7 cellular contexts compared by ENCODE assay signal in the genomic region with DNA sequence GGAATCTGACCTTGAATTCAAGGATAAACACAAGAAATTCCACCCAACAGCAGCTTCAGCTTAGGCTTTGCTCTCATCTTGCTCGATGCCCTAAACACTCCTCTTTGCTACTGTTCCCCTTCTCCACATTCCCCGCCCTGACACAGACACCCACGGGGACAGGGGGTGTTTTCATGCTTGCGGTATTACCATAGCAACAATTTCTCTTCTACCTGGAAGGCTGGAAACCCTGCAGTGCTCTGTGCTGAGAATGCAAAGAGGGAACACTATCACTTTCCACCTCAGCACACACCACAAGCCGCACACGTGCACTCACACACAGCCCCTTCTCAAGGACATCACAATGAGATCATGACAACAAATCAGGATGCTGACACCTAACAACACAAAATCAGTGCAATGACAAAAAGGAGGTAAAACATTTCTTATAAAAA.
DNase-seq lines count a peak whose midpoint lies in the region; ATAC-seq and TF ChIP-seq lines count a peak whose summit lies in the region.

No MANE protein-coding gene starts in this region.

- H3K27me3 ChIP-seq in PC-3 (ENCODE audit: low read length): no peaks in the 10 kb centered on the region

- peaks cover 4% of the 10 kb centered on the region for H3K27me3 Mint-ChIP-seq in endothelial cell (ENCODE audit: unreplicated experiment)

- H3K9ac ChIP-seq in PC-3 (ENCODE audit: low read length): no peak overlapping the region

- BruUV-seq in PC-3 (replicated peaks; lab: Mats Ljungman, UMichigan): no TSS peak

- no peak overlapping the region for H3K4me2 ChIP-seq in PC-3 (ENCODE audit: low read length)

- TF ChIP-seq CTCF in endothelial cell (IDR thresholded peaks at IDR 0.05; ENCODE audit: unreplicated experiment): no peak
- TF ChIP-seq CTCF in PC-3 (conservative IDR thresholded peaks at IDR 0.05; ENCODE audit: low read depth, low read length): no peak

- no peaks in the 10 kb centered on the region for H3F3A ChIP-seq in PC-3 (ENCODE audit: low read length, unreplicated experiment)

- H3K36me3 ChIP-seq in PC-3 (ENCODE audit: low read depth, low read length): peaks cover 21% of the 10 kb centered on the region; the same call in 1 of the 2 replicates

- no peak overlapping the region for H3K4me3 Mint-ChIP-seq in endothelial cell (ENCODE audit: unreplicated experiment)

- H3K9me3 Mint-ChIP-seq in endothelial cell (ENCODE audit: unreplicated experiment): no peaks in the 10 kb centered on the region

- H3K9me3 ChIP-seq in PC-3 (ENCODE audit: low read length): no peaks in the 10 kb centered on the region

- DNase-seq in activated CD4-positive, alpha-beta T cell treated with anti-CD3 and anti-CD28 coated beads, Interleukin-2, amount 50 U/mL, for 48 hours: peak; percentile 73 to 80
- DNase-seq in endothelial cell (ENCODE audit: low spot score) (no peak), NCI-H1105 (lab: John Stamatoyannopoulos, UW) (no peak), PC-3 (no peak)
- DNase-seq in stimulated activated CD4-positive, alpha-beta T cell treated with anti-CD3 and anti-CD28 coated beads, Interleukin-15, amount 100 ng/mL, for 48 hours (ENCODE audit: low read depth in 2 of 2): peak; percentile 46 to 61

- H3K9me2 ChIP-seq in PC-3 (replicated peaks; ENCODE audit: low read length): no peaks in the 10 kb centered on the region

- POLR2A ChIA-PET in PC-3 (lab: Charles Lee; ENCODE audit: unreplicated experiment): interaction anchor here (0.6 kb wide), 1 partner anchor 42 kb away, joined by 3 read pairs; no protein-coding TSS in a partner anchor

- peaks cover 22% of the 10 kb centered on the region for H3K36me3 Mint-ChIP-seq in endothelial cell (ENCODE audit: low read depth, unreplicated experiment)

- ATAC-seq in GM19351 (IDR thresholded peaks at IDR 0.05; ENCODE audit: unreplicated experiment) (peak; percentile 67), HG03108 (IDR thresholded peaks at IDR 0.05; ENCODE audit: unreplicated experiment) (peak; percentile 37), PC-3 (no peak)

- H3K79me2 ChIP-seq in PC-3 (ENCODE audit: low read length): 0 out of 2 replicates have a peak, but pooled peaks cover 4% of the 10 kb centered on the region

- intact Hi-C loops in PC-3 (cut with micrococcal nuclease): no loop called here

- peaks cover 18% of the 10 kb centered on the region for H3K4me1 ChIP-seq in PC-3 (ENCODE audit: insufficient read depth, low read length)

- H3K27ac Mint-ChIP-seq in endothelial cell (ENCODE audit: unreplicated experiment): peak overlapping the region; percentile 64

- H4K20me1 ChIP-seq in PC-3 (ENCODE audit: low read length): no peaks in the 10 kb centered on the region

- peaks cover 87% of the 10 kb centered on the region for H3K4me1 Mint-ChIP-seq in endothelial cell (ENCODE audit: unreplicated experiment)

- no peak overlapping the region for H3K4me3 ChIP-seq in PC-3 (ENCODE audit: low read length)

- CTCF ChIA-PET in PC-3 (lab: Charles Lee): no interaction called here

- H2AFZ ChIP-seq in PC-3 (ENCODE audit: low read length): no peak overlapping the region

- no peak overlapping the region for H3K27ac ChIP-seq in PC-3 (ENCODE audit: low read length)

Comparison
In these comparisons a context has a peak if more than half of its experiments do, and no peak if none do; other contexts are left out.
1. DNase-seq: peak in activated CD4-positive, alpha-beta T cell treated with anti-CD3 and anti-CD28 coated beads, Interleukin-2, amount 50 U/mL, for 48 hours (2 of 2) and stimulated activated CD4-positive, alpha-beta T cell treated with anti-CD3 and anti-CD28 coated beads, Interleukin-15, amount 100 ng/mL, for 48 hours (2 of 2); none in endothelial cell (single experiment), NCI-H1105 (single experiment) and PC-3 (single experiment).